ENCODE assay signal across 9 cellular contexts in the genomic region with DNA sequence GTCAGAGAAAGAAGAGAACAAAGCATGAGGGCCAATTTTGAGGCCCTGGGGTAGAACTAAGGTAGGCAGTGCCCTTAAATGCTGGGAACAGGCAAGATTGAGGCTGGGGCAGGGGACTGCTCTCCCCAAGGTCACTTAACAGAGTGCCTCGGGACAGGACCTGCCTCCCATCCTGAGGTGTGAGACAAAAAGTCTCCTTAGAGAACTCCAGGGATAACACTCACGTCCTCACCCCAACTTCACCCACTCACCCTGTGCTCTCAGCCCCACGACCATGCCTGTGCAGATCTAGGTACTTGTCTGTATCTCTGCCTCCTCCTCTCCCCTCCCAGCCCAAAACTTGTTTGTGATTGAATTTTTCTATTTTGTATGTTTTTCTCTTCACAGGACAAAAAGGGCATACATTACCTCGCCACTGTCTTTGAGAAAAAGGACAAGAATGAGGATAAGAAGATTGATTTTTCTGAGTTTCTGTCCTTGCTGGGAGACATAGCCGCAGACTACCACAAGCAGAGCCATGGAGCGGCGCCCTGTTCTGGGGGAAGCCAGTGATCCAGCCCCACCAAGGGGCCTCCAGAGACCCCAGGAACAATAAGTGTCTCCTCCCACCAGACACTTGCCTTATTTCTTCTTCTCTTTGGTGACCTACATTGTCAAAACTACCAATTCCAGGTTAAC. TPM values are rescaled to one million over a fixed set of nuclear protein-coding genes. Genes with fewer than 3 reads are reported as not detected.
"Had no signal": no experiment of that assay in that cellular context is flagged by ENCODE, and none has a peak within 500 bp of the region (broad histone marks: within the 10 kb centered on the region; RNA-seq: fewer than 3 reads in every experiment).

No MANE protein-coding gene starts in this region.

RNA-seq across cellular contexts. Expression of a gene that starts 2.6 kb away (rescaled TPM):
- total RNA-seq: LHCN-M2, MCF 10A, NCI-H460, OCI-LY7, PC-9, Right ventricle myocardium inferior, RPMI7951, SJCRH30, SK-MEL-5 had no signal

RNA-seq across cellular contexts. Expression of a gene that starts 28.0 kb away (rescaled TPM):
- total RNA-seq: LHCN-M2, NCI-H460, OCI-LY7, PC-9, SJCRH30, SK-MEL-5 had no signal

RNA-seq across cellular contexts. Expression of a gene that starts 41.6 kb away (rescaled TPM):
- total RNA-seq: LHCN-M2, MCF 10A, NCI-H460, OCI-LY7, PC-9, Right ventricle myocardium inferior, RPMI7951, SJCRH30, SK-MEL-5 had no signal

RNA-seq across cellular contexts. Expression of a gene that starts 43.5 kb away (rescaled TPM):
- total RNA-seq: LHCN-M2, MCF 10A, NCI-H460, OCI-LY7, PC-9, RPMI7951, SJCRH30, SK-MEL-5 had no signal
